In the genomic region with DNA sequence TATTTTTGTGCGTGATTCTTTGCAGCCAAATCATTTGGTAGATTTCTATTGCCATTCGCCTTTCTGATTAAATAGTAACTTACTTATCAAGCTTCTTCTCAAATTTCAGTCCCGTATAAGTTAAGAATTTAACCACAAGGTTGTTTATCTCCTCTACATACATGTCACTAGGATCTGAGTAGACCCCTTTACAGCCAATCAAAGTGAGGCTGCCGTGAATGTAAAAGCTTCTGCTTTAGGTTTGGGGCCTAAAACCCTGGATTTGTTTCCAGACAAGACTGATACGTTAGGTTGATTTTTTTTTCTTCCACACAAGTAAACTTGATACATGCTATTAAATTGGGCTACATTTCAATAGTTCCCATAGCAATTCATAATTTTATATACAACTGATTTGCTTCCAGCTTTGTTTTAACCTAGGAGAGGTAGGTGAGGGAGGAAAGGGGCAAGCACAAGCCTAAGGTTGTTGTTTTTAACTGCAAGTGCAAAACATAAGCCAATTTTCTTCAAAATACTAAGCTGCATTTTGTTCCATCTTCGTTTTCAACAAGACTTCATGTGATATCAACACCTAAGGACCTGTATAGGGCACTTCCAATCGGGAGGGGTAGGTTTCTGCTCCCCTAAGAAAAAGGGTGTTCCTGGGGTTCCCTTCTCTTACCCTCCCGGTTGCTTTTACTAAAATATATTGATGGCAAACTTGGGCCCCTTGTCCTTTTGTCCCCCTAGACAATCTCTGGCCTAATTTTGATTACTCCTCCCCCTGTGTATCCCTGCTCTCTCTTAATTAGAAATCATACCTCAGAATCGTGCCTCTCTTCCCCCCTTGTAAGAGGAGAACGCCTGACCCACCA, we compare ENCODE assay signal across 8 cellular contexts. TPM values are rescaled to one million over a fixed set of nuclear protein-coding genes. Genes with fewer than 3 reads are reported as not detected.
DNase-seq lines count a peak whose midpoint lies in the region; ATAC-seq and TF ChIP-seq lines count a peak whose summit lies in the region.

No MANE protein-coding gene starts in this region.

- H2AFZ ChIP-seq in HCT116 (ENCODE audit: low read depth, low read length, poor library complexity, severe bottlenecking) = no peak overlapping the region

- H3K27me3 Mint-ChIP-seq in T-cell (no peaks in the 10 kb centered on the region), osteocyte (ENCODE audit: unreplicated experiment) (no peaks in the 10 kb centered on the region)

- intact Hi-C loops in HCT116 (cut with micrococcal nuclease) = no loop called here

- H3K9me3 ChIP-seq in HCT116 (ENCODE audit: control insufficient read depth in 1 of 2, insufficient read depth in 1 of 2, low read depth in 1 of 2, low read length in 2 of 2) = no peaks in the 10 kb centered on the region

- BruUV-seq in HCT116 (replicated peaks; lab: Mats Ljungman, UMichigan) = TSS peak; percentile 50

- H3K36me3 Mint-ChIP-seq in T-cell (peaks cover 3% of the 10 kb centered on the region), osteocyte (ENCODE audit: unreplicated experiment) (peaks cover 4% of the 10 kb centered on the region)

- no peak for DNase-seq in BJ (ENCODE audit: low read depth)
- no peak for DNase-seq in HCT116 (ENCODE audit: low read depth, low spot score)
- DNase-seq in T-cell = peak in 11 of 34 experiments; percentile 4 to 39 (median 16)
- peak; percentile 69 to 71 for DNase-seq in erythroblast (lab: John Stamatoyannopoulos, UW)
- DNase-seq in osteocyte (ENCODE audit: extremely low spot score, unreplicated experiment) = no peak
- DNase-seq in activated gamma-delta T cell (lab: John Stamatoyannopoulos, UW) = no peak
- no peak for DNase-seq in NK-92 treated with Interleukin-12 subunit alpha and Interleukin-12 subunit beta, amount 100 ng/mL, for 24 hours (lab: John Stamatoyannopoulos, UW)
- DNase-seq in ecto neural progenitor cell (ENCODE audit: low spot score) = no peak

- H3K4me2 ChIP-seq in HCT116 (ENCODE audit: low read length) = peak overlapping the region; percentile 84

- H3K4me3 Mint-ChIP-seq in T-cell = peak overlapping the region; percentile 87 to 94 (median 93)
- peak overlapping the region; percentile 99 for H3K4me3 Mint-ChIP-seq in osteocyte (ENCODE audit: unreplicated experiment)

- RAD21 ChIA-PET in HCT116 (lab: Charles Lee; ENCODE audit: low non-redundant PET in 1 of 2, low total read pairs in 2 of 2, uncharacterized antibody in 2 of 2, unreplicated experiment in 2 of 2) = no interaction called here

- H3K27ac ChIP-seq in HCT116 (ENCODE audit: low read depth, low read length) = peak overlapping the region; percentile 92

- H3K4me3 ChIP-seq in BJ (ENCODE audit: low read depth, low read length) = peak overlapping the region; percentile 49
- H3K4me3 ChIP-seq in HCT116 (replicated peaks in 1 of 2; ENCODE audit: low read depth in 1 of 2, low read length in 2 of 2) = peak overlapping the region; percentile 58 to 84

- no peaks in the 10 kb centered on the region for H3K9me2 ChIP-seq in HCT116 (ENCODE audit: insufficient read depth)

- H3K4me1 ChIP-seq in HCT116 (ENCODE audit: control insufficient read depth in 1 of 2, insufficient read depth in 2 of 2, low read length in 2 of 2) = peaks cover 14 to 25% of the 10 kb centered on the region in 2 experiments; a peak in 3 of 4 replicates

- H3K79me2 ChIP-seq in HCT116 (ENCODE audit: insufficient read depth, low read length) = peaks cover 61% of the 10 kb centered on the region

- H3K27ac Mint-ChIP-seq in T-cell = peak overlapping the region; percentile 89 to 95
- peak overlapping the region; percentile 96 for H3K27ac Mint-ChIP-seq in osteocyte (ENCODE audit: unreplicated experiment)

- ATAC-seq in HCT116 = no peak
- no peak for ATAC-seq in T-cell (replicated peaks in 1 of 4)

- H3K36me3 ChIP-seq in BJ (ENCODE audit: control insufficient read depth, insufficient read depth, low read length) (no peaks in the 10 kb centered on the region), HCT116 (ENCODE audit: control insufficient read depth in 1 of 2, insufficient read depth in 2 of 2, low read length in 2 of 2) (no peaks in the 10 kb centered on the region)

- TF ChIP-seq CTCF in BJ (IDR thresholded peaks at IDR 0.05; ENCODE audit: insufficient read depth, low read depth, low read length) (no peak), HCT116 (IDR thresholded peaks at IDR 0.05 in 2 of 3, conservative IDR thresholded peaks at IDR 0.05 in 1 of 3; ENCODE audit: borderline replicate concordance in 1 of 3, insufficient read depth in 1 of 3, low read depth in 2 of 3, low read length in 2 of 3) (no peak), osteocyte (IDR thresholded peaks at IDR 0.05) (no peak)

- H3K27me3 ChIP-seq in BJ (ENCODE audit: control insufficient read depth, insufficient read depth, low read length) = no peaks in the 10 kb centered on the region
- H3K27me3 ChIP-seq in HCT116 (ENCODE audit: insufficient read depth, low read length) = no peaks in the 10 kb centered on the region

- POLR2A ChIA-PET in BJ (lab: Charles Lee) (interaction anchor here (0.6 kb wide), 1 partner anchor 53 kb away, joined by 5 read pairs; no protein-coding TSS in a partner anchor), HCT116 (lab: Charles Lee) (no interaction called here), T-cell (lab: Charles Lee) (interaction anchor here (0.6 to 1.1 kb wide), 3 partner anchors 10 to 94 kb away, joined by 3 to 4 read pairs (median 4); no protein-coding TSS in a partner anchor)

- no peaks in the 10 kb centered on the region for H3K9me3 Mint-ChIP-seq in T-cell
- H3K9me3 Mint-ChIP-seq in osteocyte (ENCODE audit: unreplicated experiment) = no peaks in the 10 kb centered on the region

- H3K9ac ChIP-seq in HCT116 (ENCODE audit: low read length) = peak overlapping the region; percentile 82

- CTCF ChIA-PET in BJ (lab: Yijun Ruan, JAX) (interaction anchor here (0.9 to 1.9 kb wide), 5 partner anchors 14 to 135 kb away, joined by 3 to 8 read pairs (median 3); partner anchors contain the start of genes NOL7 and SIRT5), HCT116 (lab: Charles Lee) (no interaction called here), T-cell (lab: Charles Lee) (interaction anchor here (0.5 to 3.4 kb wide), 10 partner anchors 11 to 135 kb away, joined by 3 to 17 read pairs (median 5); partner anchors contain the start of genes SIRT5 (in 2 of the 2) and NOL7 (in 1 of the 2))

- peaks cover 43 to 55% (median 52%) of the 10 kb centered on the region in 3 donors for H3K4me1 Mint-ChIP-seq in T-cell
- peaks cover 34% of the 10 kb centered on the region for H3K4me1 Mint-ChIP-seq in osteocyte (ENCODE audit: unreplicated experiment)

- no peak for TF ChIP-seq RAD21 in HCT116 (IDR thresholded peaks at IDR 0.05; ENCODE audit: low read depth)

- TF ChIP-seq POLR2A in HCT116 (IDR thresholded peaks at IDR 0.05; ENCODE audit: borderline replicate concordance, extremely low read depth, insufficient read depth, insufficient read length) = no peak
- peak; percentile 45 for TF ChIP-seq POLR2A in erythroblast (IDR thresholded peaks at IDR 0.05; ENCODE audit: low read length)

- peaks cover 8% of the 10 kb centered on the region; the same call in 1 of the 2 replicates for H4K20me1 ChIP-seq in HCT116 (ENCODE audit: insufficient read depth)

TF ChIP-seq in HCT116, 20 proteins besides CTCF, POLR2A, EP300 and RAD21:
- no peak for TF ChIP-seq CEBPB (IDR thresholded peaks at IDR 0.05; ENCODE audit: low read depth)
TF ChIP-seq in HCT116: peak in this region for 0.

RNA-seq across cellular contexts. Expression of gene RANBP9, which starts 1.7 kb away (rescaled TPM):
- polyA plus RNA-seq in BJ (2011; rRNA removed) = 14.4 and 23.4 TPM in 2 replicates
- 12.9 and 19.1 TPM in 2 replicates for polyA minus RNA-seq in BJ (2011; rRNA and poly(A)+ RNA removed)
- 48.0 TPM for total RNA-seq in HCT116 (2021; ENCODE audit: unreplicated experiment)
- 27.4 and 33.4 TPM in 2 replicates for polyA plus RNA-seq in HCT116 (2012)
- total RNA-seq in T-cell = 10 to 100 TPM; 44.9 to 59.4 (median 46.8) TPM
- total RNA-seq in osteocyte = 53.6 and 55.4 TPM in 2 replicates

Comparison
In these comparisons a context has a peak if more than half of its experiments do, and no peak if none do; other contexts are left out.
1. DNase-seq: peak in erythroblast (2 of 2); none in BJ (single experiment), HCT116 (single experiment), osteocyte (single experiment), activated gamma-delta T cell (single experiment), NK-92 treated with Interleukin-12 subunit alpha and Interleukin-12 subunit beta, amount 100 ng/mL, for 24 hours (single experiment) and ecto neural progenitor cell (single experiment).